Comparison of ENCODE assay signal across 8 cellular contexts in the genomic region with DNA sequence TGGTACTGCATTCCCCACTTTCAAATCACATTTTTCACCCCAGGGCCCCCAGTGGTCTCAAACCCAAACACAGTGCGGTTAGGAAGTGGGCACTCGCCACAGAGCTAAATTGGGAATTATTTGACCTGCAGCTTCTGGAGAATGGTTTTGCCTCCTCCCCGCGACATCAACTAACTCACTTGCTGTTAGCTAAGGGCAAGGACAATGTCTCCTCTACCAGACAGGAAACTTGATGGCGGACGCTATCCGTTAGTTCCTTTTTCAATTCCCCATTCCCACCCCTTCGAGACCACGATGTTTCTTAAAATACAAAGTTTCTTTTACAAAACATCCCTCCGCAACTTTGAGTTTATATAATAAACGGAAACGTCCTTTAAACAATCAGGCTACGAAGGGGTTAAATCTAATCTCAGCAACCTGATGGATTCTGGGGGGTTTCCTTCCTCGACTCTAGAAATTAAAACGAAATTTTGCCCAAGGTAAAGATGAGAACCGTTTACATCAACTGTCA. TPM values are rescaled to one million over a fixed set of nuclear protein-coding genes. Genes with fewer than 3 reads are reported as not detected.
DNase-seq lines count a peak whose midpoint lies in the region; ATAC-seq and TF ChIP-seq lines count a peak whose summit lies in the region.

No MANE protein-coding gene starts in this region.

- peaks cover 39% of the 10 kb centered on the region for H3K79me2 ChIP-seq in hepatocyte

- H3K4me3 ChIP-seq in hepatocyte = peak overlapping the region; percentile 32

- peak overlapping the region; percentile 67 for H2AFZ ChIP-seq in hepatocyte

- no peaks in the 10 kb centered on the region for H3K27me3 ChIP-seq in hepatocyte

- no peaks in the 10 kb centered on the region for H3K36me3 ChIP-seq in hepatocyte (replicated peaks; ENCODE audit: insufficient read depth, low read depth)

- H4K20me1 ChIP-seq in hepatocyte (ENCODE audit: insufficient read depth, poor library complexity, severe bottlenecking) = peaks cover 36% of the 10 kb centered on the region

- peak; percentile 10 to 27 for DNase-seq in stimulated activated CD4-positive, alpha-beta T cell treated with anti-CD3 and anti-CD28 coated beads, Interleukin-2, amount 100 ng/mL, for 24 hours
- no peak for DNase-seq in stimulated activated CD4-positive, alpha-beta T cell treated with anti-CD3 and anti-CD28 coated beads, Interleukin-1b, Interleukin-23, amount 100 ng/mL, for 48 hours
- DNase-seq in activated T-cell treated with anti-CD3 and anti-CD28 coated beads, Interleukin-2, amount 50 U/mL, for 4 hours = no peak
- DNase-seq in hepatocyte (ENCODE audit: low spot score) = no peak
- DNase-seq in stimulated activated CD8-positive, alpha-beta memory T cell treated with anti-CD3 and anti-CD28 coated beads, Interleukin-4, amount 100 ng/mL, for 48 hours = peak; percentile 41
- DNase-seq in SHP77 treated with DMSO at 0.1 percent for 48 hours (lab: John Stamatoyannopoulos, UW) = no peak

- peak overlapping the region; percentile 80 for H3K4me2 ChIP-seq in hepatocyte

- H3K9me3 Mint-ChIP-seq in activated T-cell treated with anti-CD3 and anti-CD28 coated beads, Interleukin-2, amount 50 U/mL, for 4 hours = no peaks in the 10 kb centered on the region

- no peaks in the 10 kb centered on the region for H3K27me3 Mint-ChIP-seq in activated T-cell treated with anti-CD3 and anti-CD28 coated beads, Interleukin-2, amount 50 U/mL, for 4 hours (ENCODE audit: low read depth)

- no peaks in the 10 kb centered on the region for H3K9me2 ChIP-seq in hepatocyte (replicated peaks; ENCODE audit: insufficient read depth)

- no peak for TF ChIP-seq CTCF in hepatocyte (IDR thresholded peaks at IDR 0.05; ENCODE audit: poor library complexity)

- peak overlapping the region; percentile 92 for H3K4me3 Mint-ChIP-seq in activated T-cell treated with anti-CD3 and anti-CD28 coated beads, Interleukin-2, amount 50 U/mL, for 4 hours

- TF ChIP-seq POLR2A in GM18505 (IDR thresholded peaks at IDR 0.05; ENCODE audit: borderline replicate concordance, extremely low read depth, insufficient read depth, insufficient read length) = no peak

- no peaks in the 10 kb centered on the region for H3K9me3 ChIP-seq in hepatocyte (ENCODE audit: low read depth)

- peaks cover 14% of the 10 kb centered on the region for H3K36me3 Mint-ChIP-seq in activated T-cell treated with anti-CD3 and anti-CD28 coated beads, Interleukin-2, amount 50 U/mL, for 4 hours (ENCODE audit: insufficient read depth)

- no peak for ATAC-seq in activated T-cell treated with anti-CD3 and anti-CD28 coated beads, Interleukin-2, amount 50 U/mL, for 4 hours
- ATAC-seq in GM18511 (IDR thresholded peaks at IDR 0.05; ENCODE audit: unreplicated experiment) (no peak), GM18505 (IDR thresholded peaks at IDR 0.05; ENCODE audit: unreplicated experiment) (no peak)

- peaks cover 14% of the 10 kb centered on the region for H3K4me1 ChIP-seq in hepatocyte (ENCODE audit: insufficient read depth)

- peak overlapping the region; percentile 88 for H3K27ac ChIP-seq in hepatocyte

- peaks cover 49% of the 10 kb centered on the region for H3K4me1 Mint-ChIP-seq in activated T-cell treated with anti-CD3 and anti-CD28 coated beads, Interleukin-2, amount 50 U/mL, for 4 hours (ENCODE audit: low read depth)

- 3% methylated on average over 16 of the region's 16 CpGs for WGBS in hepatocyte (ENCODE audit: low lambda C conversion rate, missing lambda C conversion rate)

RNA-seq across cellular contexts. Expression of a gene that starts 0.5 kb away (rescaled TPM):
- total RNA-seq in activated T-cell treated with anti-CD3 and anti-CD28 coated beads, Interleukin-2, amount 50 U/mL, for 4 hours = 10 to 100 TPM; 59.4 to 66.6 (median 63.8) TPM
- 23.2 and 30.1 TPM in 2 replicates for total RNA-seq in hepatocyte
- polyA plus RNA-seq in hepatocyte = 20.8 and 21.4 TPM in 2 replicates

RNA-seq across cellular contexts. Expression of a gene that starts 24.1 kb away (rescaled TPM):
- 10 to 100 TPM; 10.3 to 12.1 (median 11.6) TPM for total RNA-seq in activated T-cell treated with anti-CD3 and anti-CD28 coated beads, Interleukin-2, amount 50 U/mL, for 4 hours
- total RNA-seq in hepatocyte = 14.9 and 18.7 TPM in 2 replicates
- polyA plus RNA-seq in hepatocyte = 27.9 and 29.1 TPM in 2 replicates

RNA-seq across cellular contexts. Expression of a gene that starts 59.9 kb away (rescaled TPM):
- not detected for total RNA-seq in activated T-cell treated with anti-CD3 and anti-CD28 coated beads, Interleukin-2, amount 50 U/mL, for 4 hours
- not detected in 2 replicates for total RNA-seq in hepatocyte
- not detected in 2 replicates for polyA plus RNA-seq in hepatocyte

Comparison
In these comparisons a context has a peak if more than half of its experiments do, and no peak if none do; other contexts are left out.
1. DNase-seq: peak in stimulated activated CD4-positive, alpha-beta T cell treated with anti-CD3 and anti-CD28 coated beads, Interleukin-2, amount 100 ng/mL, for 24 hours (2 of 2) and stimulated activated CD8-positive, alpha-beta memory T cell treated with anti-CD3 and anti-CD28 coated beads, Interleukin-4, amount 100 ng/mL, for 48 hours (single experiment); none in stimulated activated CD4-positive, alpha-beta T cell treated with anti-CD3 and anti-CD28 coated beads, Interleukin-1b, Interleukin-23, amount 100 ng/mL, for 48 hours (single experiment), activated T-cell treated with anti-CD3 and anti-CD28 coated beads, Interleukin-2, amount 50 U/mL, for 4 hours (single experiment), hepatocyte (single experiment) and SHP77 treated with DMSO at 0.1 percent for 48 hours (single experiment).